ENCODE assay signal across 8 cellular contexts in genomic region chr18:35497006-35497333, GRCh38. TPM values are rescaled to one million over a fixed set of nuclear protein-coding genes. Genes with fewer than 3 reads are reported as not detected.
DNase-seq lines count a peak whose midpoint lies in the region; ATAC-seq, FAIRE-seq and TF ChIP-seq lines count a peak whose summit lies in the region.

No MANE protein-coding gene starts in this region.

- peak overlapping the region; percentile 99 for H3K4me3 Mint-ChIP-seq in dendritic cell treated with granulocyte-macrophage colony-stimulating factor and Interleukin-4, amounts not matched to agents 40 ng/mL and 50 ng/mL, for 4 days
- H3K4me3 Mint-ChIP-seq in mesothelial cell of epicardium, result peak overlapping the region; percentile 99

- no peak for TF ChIP-seq POLR2A in GM12892 (IDR thresholded peaks at IDR 0.05; ENCODE audit: low read depth, low read length)

- peak; percentile 18 for ATAC-seq in HG02571 (IDR thresholded peaks at IDR 0.05; ENCODE audit: unreplicated experiment)

- peak overlapping the region; percentile 99 for H3K27ac Mint-ChIP-seq in dendritic cell treated with granulocyte-macrophage colony-stimulating factor and Interleukin-4, amounts not matched to agents 40 ng/mL and 50 ng/mL, for 4 days
- H3K27ac Mint-ChIP-seq in mesothelial cell of epicardium, result peak overlapping the region; percentile 100

- DNase-seq in NCI-H345 (lab: John Stamatoyannopoulos, UW), result peak; percentile 45
- no peak for DNase-seq in NCI-H345 treated with DMSO at 0.1 percent for 48 hours (lab: John Stamatoyannopoulos, UW; ENCODE audit: unreplicated experiment)
- DNase-seq in NCI-H774 (lab: John Stamatoyannopoulos, UW), result peak; percentile 30
- DNase-seq in mesothelial cell of epicardium (ENCODE audit: low spot score in 2 of 2, unreplicated experiment in 2 of 2), result no peak
- no peak for DNase-seq in HK-2 (ENCODE audit: unreplicated experiment)
- no peak for DNase-seq in GM12892 (ENCODE audit: insufficient read length)

- H3K9me3 Mint-ChIP-seq in dendritic cell treated with granulocyte-macrophage colony-stimulating factor and Interleukin-4, amounts not matched to agents 40 ng/mL and 50 ng/mL, for 4 days, result peaks cover 9% of the 10 kb centered on the region
- H3K9me3 Mint-ChIP-seq in mesothelial cell of epicardium, result no peaks in the 10 kb centered on the region

- intact Hi-C loops in dendritic cell treated with granulocyte-macrophage colony-stimulating factor and Interleukin-4, amounts not matched to agents 40 ng/mL and 50 ng/mL, for 4 days (cut with micrococcal nuclease), result loop anchor here (2.0 to 5.0 kb wide), 3 partner anchors 18 to 85 kb away; partner anchors contain the start of gene GALNT1

- H3K36me3 Mint-ChIP-seq in dendritic cell treated with granulocyte-macrophage colony-stimulating factor and Interleukin-4, amounts not matched to agents 40 ng/mL and 50 ng/mL, for 4 days (ENCODE audit: low read depth), result peaks cover 16% of the 10 kb centered on the region
- no peaks in the 10 kb centered on the region for H3K36me3 Mint-ChIP-seq in mesothelial cell of epicardium

- peaks cover 44% of the 10 kb centered on the region for H3K4me1 Mint-ChIP-seq in dendritic cell treated with granulocyte-macrophage colony-stimulating factor and Interleukin-4, amounts not matched to agents 40 ng/mL and 50 ng/mL, for 4 days (ENCODE audit: low read depth)
- H3K4me1 Mint-ChIP-seq in mesothelial cell of epicardium, result peaks cover 44% of the 10 kb centered on the region

- no peak for FAIRE-seq in GM12892 (lab: Jason Lieb, UNC)

- H3K27me3 Mint-ChIP-seq in dendritic cell treated with granulocyte-macrophage colony-stimulating factor and Interleukin-4, amounts not matched to agents 40 ng/mL and 50 ng/mL, for 4 days, result no peaks in the 10 kb centered on the region
- H3K27me3 Mint-ChIP-seq in mesothelial cell of epicardium (ENCODE audit: low read depth), result no peaks in the 10 kb centered on the region

- no peak for TF ChIP-seq CTCF in mesothelial cell of epicardium (IDR thresholded peaks at IDR 0.05; ENCODE audit: unreplicated experiment)

RNA-seq across cellular contexts. Expression of gene INO80C, which starts 0.8 kb away (rescaled TPM):
- total RNA-seq in mesothelial cell of epicardium, result 29.2 to 33.2 TPM (median 30.0 TPM) in 3 replicates
- polyA plus RNA-seq in GM12892 (2012; ENCODE audit: missing spikeins), result 19.4 TPM

Comparison
In these comparisons a context has a peak if more than half of its experiments do, and no peak if none do; other contexts are left out.
1. DNase-seq: peak in NCI-H345 (single experiment) and NCI-H774 (single experiment); none in NCI-H345 treated with DMSO at 0.1 percent for 48 hours (single experiment), mesothelial cell of epicardium (0 of 2), HK-2 (single experiment) and GM12892 (single experiment).